In the genomic region with DNA sequence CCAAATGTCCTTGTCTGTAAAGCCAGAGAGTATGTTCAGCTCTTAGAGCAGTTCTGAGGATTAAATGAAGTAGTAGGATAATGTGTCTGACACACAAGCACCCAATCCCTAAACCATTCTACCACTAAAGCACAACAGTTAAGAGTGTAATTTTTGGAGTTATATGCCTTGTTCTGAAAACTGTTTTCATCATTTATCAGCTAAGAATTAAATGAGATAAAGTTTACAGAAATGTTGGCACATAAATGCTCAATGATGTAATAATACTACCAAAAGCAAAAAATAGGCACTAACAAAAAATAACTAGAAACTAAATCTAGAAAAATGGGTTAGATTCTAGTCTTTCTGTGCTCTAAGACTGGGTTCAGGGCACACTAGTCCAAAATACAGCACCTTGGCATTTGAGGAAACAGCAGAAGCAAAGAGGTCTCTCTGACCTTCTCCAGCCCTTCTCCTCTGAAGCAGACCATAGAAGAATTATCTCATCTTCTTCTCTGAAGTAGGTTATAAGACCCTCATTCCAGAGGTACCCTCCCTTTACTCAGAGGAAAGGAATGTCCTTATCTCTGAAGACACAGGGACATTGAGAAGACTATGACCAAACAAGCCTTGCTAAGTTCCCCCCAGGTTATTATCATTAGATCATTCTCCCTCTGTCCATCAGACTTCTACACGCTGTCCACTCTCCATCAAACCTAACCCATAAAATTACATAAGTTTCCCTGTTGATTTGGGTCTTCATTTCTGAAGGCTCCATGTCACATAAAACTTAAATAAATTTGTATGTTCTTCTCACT, we compare ENCODE assay signal across 1 cellular context.
A peak's percentile ranks its signal among the peaks of the same experiment; 100 is the strongest.
TF ChIP-seq lines count a peak whose summit lies in the region.

No MANE protein-coding gene starts in this region.

TF ChIP-seq in K562, 482 proteins besides CTCF, POLR2A, EP300 and RAD21 (continued from another document):
- TF ChIP-seq, protein P1, sequence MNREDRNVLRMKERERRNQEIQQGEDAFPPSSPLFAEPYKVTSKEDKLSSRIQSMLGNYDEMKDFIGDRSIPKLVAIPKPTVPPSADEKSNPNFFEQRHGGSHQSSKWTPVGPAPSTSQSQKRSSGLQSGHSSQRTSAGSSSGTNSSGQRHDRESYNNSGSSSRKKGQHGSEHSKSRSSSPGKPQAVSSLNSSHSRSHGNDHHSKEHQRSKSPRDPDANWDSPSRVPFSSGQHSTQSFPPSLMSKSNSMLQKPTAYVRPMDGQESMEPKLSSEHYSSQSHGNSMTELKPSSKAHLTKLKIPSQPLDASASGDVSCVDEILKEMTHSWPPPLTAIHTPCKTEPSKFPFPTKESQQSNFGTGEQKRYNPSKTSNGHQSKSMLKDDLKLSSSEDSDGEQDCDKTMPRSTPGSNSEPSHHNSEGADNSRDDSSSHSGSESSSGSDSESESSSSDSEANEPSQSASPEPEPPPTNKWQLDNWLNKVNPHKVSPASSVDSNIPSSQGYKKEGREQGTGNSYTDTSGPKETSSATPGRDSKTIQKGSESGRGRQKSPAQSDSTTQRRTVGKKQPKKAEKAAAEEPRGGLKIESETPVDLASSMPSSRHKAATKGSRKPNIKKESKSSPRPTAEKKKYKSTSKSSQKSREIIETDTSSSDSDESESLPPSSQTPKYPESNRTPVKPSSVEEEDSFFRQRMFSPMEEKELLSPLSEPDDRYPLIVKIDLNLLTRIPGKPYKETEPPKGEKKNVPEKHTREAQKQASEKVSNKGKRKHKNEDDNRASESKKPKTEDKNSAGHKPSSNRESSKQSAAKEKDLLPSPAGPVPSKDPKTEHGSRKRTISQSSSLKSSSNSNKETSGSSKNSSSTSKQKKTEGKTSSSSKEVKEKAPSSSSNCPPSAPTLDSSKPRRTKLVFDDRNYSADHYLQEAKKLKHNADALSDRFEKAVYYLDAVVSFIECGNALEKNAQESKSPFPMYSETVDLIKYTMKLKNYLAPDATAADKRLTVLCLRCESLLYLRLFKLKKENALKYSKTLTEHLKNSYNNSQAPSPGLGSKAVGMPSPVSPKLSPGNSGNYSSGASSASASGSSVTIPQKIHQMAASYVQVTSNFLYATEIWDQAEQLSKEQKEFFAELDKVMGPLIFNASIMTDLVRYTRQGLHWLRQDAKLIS (CRISPR knock-in tag; IDR thresholded peaks at IDR 0.05): no peak
- TF ChIP-seq TEAD1 (CRISPR knock-in tag; IDR thresholded peaks at IDR 0.05) (peak; percentile 54 to 85; a peak in 3 of 4 replicates), ETV6 (IDR thresholded peaks at IDR 0.05; ENCODE audit: borderline replicate concordance in 1 of 2, low read depth in 2 of 2, low read length in 1 of 2) (no peak), ETV6 (CRISPR knock-in tag; IDR thresholded peaks at IDR 0.05; ENCODE audit: borderline replicate concordance) (no peak), MEF2A (IDR thresholded peaks at IDR 0.05; ENCODE audit: control insufficient read depth, low read depth, low read length) (no peak), CBX5 (IDR thresholded peaks at IDR 0.05; ENCODE audit: borderline replicate concordance, low read depth) (no peak), ZBTB17 (CRISPR knock-in tag; IDR thresholded peaks at IDR 0.05) (no peak), CBFA2T3 (IDR thresholded peaks at IDR 0.05) (peak; percentile 80), TAF9B (IDR thresholded peaks at IDR 0.05; ENCODE audit: partially characterized antibody) (no peak), TEAD2 (tag; IDR thresholded peaks at IDR 0.05) (0 out of 2 replicates have a peak, but pooled peaks have one; percentile 19), MAFK (IDR thresholded peaks at IDR 0.05; ENCODE audit: low read length) (no peak), BMI1 (IDR thresholded peaks at IDR 0.05; ENCODE audit: low read length) (no peak), ZNF197 (CRISPR knock-in tag; IDR thresholded peaks at IDR 0.05; ENCODE audit: low read depth) (no peak), HLTF (IDR thresholded peaks at IDR 0.05) (no peak), CHD4 (IDR thresholded peaks at IDR 0.05; ENCODE audit: insufficient read depth, insufficient replicate concordance, low read depth, low read length, poor library complexity, severe bottlenecking) (no peak), ZNF239 (CRISPR knock-in tag; IDR thresholded peaks at IDR 0.05) (no peak), BRCA1 (IDR thresholded peaks at IDR 0.05) (no peak), BRCA1 (CRISPR knock-in tag; IDR thresholded peaks at IDR 0.05) (no peak), ZNF785 (CRISPR knock-in tag; IDR thresholded peaks at IDR 0.05) (no peak), DPF2 (IDR thresholded peaks at IDR 0.05) (peak; percentile 85), TEAD4 (IDR thresholded peaks at IDR 0.05; ENCODE audit: low read length) (peak; percentile 88), TEAD4 (CRISPR knock-in tag; IDR thresholded peaks at IDR 0.05; ENCODE audit: borderline replicate concordance) (no peak)
- TF ChIP-seq, protein P2, sequence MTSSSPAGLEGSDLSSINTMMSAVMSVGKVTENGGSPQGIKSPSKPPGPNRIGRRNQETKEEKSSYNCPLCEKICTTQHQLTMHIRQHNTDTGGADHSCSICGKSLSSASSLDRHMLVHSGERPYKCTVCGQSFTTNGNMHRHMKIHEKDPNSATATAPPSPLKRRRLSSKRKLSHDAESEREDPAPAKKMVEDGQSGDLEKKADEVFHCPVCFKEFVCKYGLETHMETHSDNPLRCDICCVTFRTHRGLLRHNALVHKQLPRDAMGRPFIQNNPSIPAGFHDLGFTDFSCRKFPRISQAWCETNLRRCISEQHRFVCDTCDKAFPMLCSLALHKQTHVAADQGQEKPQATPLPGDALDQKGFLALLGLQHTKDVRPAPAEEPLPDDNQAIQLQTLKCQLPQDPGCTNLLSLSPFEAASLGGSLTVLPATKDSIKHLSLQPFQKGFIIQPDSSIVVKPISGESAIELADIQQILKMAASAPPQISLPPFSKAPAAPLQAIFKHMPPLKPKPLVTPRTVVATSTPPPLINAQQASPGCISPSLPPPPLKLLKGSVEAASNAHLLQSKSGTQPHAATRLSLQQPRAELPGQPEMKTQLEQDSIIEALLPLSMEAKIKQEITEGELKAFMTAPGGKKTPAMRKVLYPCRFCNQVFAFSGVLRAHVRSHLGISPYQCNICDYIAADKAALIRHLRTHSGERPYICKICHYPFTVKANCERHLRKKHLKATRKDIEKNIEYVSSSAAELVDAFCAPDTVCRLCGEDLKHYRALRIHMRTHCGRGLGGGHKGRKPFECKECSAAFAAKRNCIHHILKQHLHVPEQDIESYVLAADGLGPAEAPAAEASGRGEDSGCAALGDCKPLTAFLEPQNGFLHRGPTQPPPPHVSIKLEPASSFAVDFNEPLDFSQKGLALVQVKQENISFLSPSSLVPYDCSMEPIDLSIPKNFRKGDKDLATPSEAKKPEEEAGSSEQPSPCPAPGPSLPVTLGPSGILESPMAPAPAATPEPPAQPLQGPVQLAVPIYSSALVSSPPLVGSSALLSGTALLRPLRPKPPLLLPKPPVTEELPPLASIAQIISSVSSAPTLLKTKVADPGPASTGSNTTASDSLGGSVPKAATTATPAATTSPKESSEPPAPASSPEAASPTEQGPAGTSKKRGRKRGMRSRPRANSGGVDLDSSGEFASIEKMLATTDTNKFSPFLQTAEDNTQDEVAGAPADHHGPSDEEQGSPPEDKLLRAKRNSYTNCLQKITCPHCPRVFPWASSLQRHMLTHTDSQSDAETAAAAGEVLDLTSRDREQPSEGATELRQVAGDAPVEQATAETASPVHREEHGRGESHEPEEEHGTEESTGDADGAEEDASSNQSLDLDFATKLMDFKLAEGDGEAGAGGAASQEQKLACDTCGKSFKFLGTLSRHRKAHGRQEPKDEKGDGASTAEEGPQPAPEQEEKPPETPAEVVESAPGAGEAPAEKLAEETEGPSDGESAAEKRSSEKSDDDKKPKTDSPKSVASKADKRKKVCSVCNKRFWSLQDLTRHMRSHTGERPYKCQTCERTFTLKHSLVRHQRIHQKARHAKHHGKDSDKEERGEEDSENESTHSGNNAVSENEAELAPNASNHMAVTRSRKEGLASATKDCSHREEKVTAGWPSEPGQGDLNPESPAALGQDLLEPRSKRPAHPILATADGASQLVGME (CRISPR knock-in tag; IDR thresholded peaks at IDR 0.05): no peak
- TF ChIP-seq, protein P3, sequence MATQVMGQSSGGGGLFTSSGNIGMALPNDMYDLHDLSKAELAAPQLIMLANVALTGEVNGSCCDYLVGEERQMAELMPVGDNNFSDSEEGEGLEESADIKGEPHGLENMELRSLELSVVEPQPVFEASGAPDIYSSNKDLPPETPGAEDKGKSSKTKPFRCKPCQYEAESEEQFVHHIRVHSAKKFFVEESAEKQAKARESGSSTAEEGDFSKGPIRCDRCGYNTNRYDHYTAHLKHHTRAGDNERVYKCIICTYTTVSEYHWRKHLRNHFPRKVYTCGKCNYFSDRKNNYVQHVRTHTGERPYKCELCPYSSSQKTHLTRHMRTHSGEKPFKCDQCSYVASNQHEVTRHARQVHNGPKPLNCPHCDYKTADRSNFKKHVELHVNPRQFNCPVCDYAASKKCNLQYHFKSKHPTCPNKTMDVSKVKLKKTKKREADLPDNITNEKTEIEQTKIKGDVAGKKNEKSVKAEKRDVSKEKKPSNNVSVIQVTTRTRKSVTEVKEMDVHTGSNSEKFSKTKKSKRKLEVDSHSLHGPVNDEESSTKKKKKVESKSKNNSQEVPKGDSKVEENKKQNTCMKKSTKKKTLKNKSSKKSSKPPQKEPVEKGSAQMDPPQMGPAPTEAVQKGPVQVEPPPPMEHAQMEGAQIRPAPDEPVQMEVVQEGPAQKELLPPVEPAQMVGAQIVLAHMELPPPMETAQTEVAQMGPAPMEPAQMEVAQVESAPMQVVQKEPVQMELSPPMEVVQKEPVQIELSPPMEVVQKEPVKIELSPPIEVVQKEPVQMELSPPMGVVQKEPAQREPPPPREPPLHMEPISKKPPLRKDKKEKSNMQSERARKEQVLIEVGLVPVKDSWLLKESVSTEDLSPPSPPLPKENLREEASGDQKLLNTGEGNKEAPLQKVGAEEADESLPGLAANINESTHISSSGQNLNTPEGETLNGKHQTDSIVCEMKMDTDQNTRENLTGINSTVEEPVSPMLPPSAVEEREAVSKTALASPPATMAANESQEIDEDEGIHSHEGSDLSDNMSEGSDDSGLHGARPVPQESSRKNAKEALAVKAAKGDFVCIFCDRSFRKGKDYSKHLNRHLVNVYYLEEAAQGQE (CRISPR knock-in tag; IDR thresholded peaks at IDR 0.05; ENCODE audit: low read depth): no peak
